Comparison of ENCODE assay signal across 22 cellular contexts in genomic region chr15:52080031-52080430, GRCh38. TPM values are rescaled to one million over a fixed set of nuclear protein-coding genes. Genes with fewer than 3 reads are reported as not detected.
DNase-seq lines count a peak whose midpoint lies in the region; TF ChIP-seq lines count a peak whose summit lies in the region.
"Had no signal": no experiment of that assay in that cellular context is flagged by ENCODE, and none has a peak within 500 bp of the region (broad histone marks: within the 10 kb centered on the region; RNA-seq: fewer than 3 reads in every experiment).

No MANE protein-coding gene starts in this region.

- peaks cover 46% of the 10 kb centered on the region for H3K4me1 Mint-ChIP-seq in MCF 10A (ENCODE audit: insufficient read depth, unreplicated experiment)
- peaks cover 21% of the 10 kb centered on the region for H3K4me1 Mint-ChIP-seq in activated naive CD4-positive, alpha-beta T cell treated with anti-CD3 and anti-CD28 coated beads, Interleukin-2, amount 10 ng/mL, durations not matched to agents 7 days and 5 days

- H3K36me3 ChIP-seq in breast epithelium = no peaks in the 10 kb centered on the region
- no peaks in the 10 kb centered on the region for H3K36me3 ChIP-seq in PC-9 (ENCODE audit: low read depth)
- H3K36me3 ChIP-seq: sigmoid colon had no signal

- H2AFZ ChIP-seq in PC-9 = no peak overlapping the region

- H3K9me2 ChIP-seq in PC-9 (ENCODE audit: insufficient read depth) = no peaks in the 10 kb centered on the region

- H3K36me3 Mint-ChIP-seq in MCF 10A (ENCODE audit: insufficient read depth, unreplicated experiment) = peaks cover 8% of the 10 kb centered on the region
- no peaks in the 10 kb centered on the region for H3K36me3 Mint-ChIP-seq in activated naive CD4-positive, alpha-beta T cell treated with anti-CD3 and anti-CD28 coated beads, Interleukin-2, amount 10 ng/mL, durations not matched to agents 7 days and 5 days
- H3K36me3 Mint-ChIP-seq: activated naive CD4-positive, alpha-beta T cell treated with anti-CD3 and anti-CD28 coated beads, Interleukin-2, amount 50 U/mL, for 24 hours; CD4-positive, CD25-positive, alpha-beta regulatory T cell; naive B cell; T-cell had no signal

- H3K9me3 ChIP-seq in breast epithelium = no peaks in the 10 kb centered on the region
- H3K9me3 ChIP-seq in PC-9 (ENCODE audit: insufficient read depth, low read depth) = no peaks in the 10 kb centered on the region
- H3K9me3 ChIP-seq: sigmoid colon had no signal

- H3K27ac Mint-ChIP-seq in MCF 10A (ENCODE audit: low read depth, unreplicated experiment) = peak overlapping the region; percentile 96
- no peak overlapping the region for H3K27ac Mint-ChIP-seq in activated naive CD4-positive, alpha-beta T cell treated with anti-CD3 and anti-CD28 coated beads, Interleukin-2, amount 10 ng/mL, durations not matched to agents 7 days and 5 days
- H3K27ac Mint-ChIP-seq: activated naive CD4-positive, alpha-beta T cell treated with anti-CD3 and anti-CD28 coated beads, Interleukin-2, amount 50 U/mL, for 24 hours; stimulated activated naive CD8-positive, alpha-beta T cell treated with anti-CD3 and anti-CD28 coated beads, Interleukin-15, Interleukin-2, amounts not matched to agents 100 ng/mL and 50 ng/mL, for 24 hours; T-cell had no signal

- no peak for TF ChIP-seq POLR2A in breast epithelium (IDR thresholded peaks at IDR 0.05)

- TF ChIP-seq CTCF in MCF 10A (IDR thresholded peaks at IDR 0.05; ENCODE audit: unreplicated experiment) (no peak), breast epithelium (IDR thresholded peaks at IDR 0.05) (no peak), PC-9 (conservative IDR thresholded peaks at IDR 0.05) (no peak), fibroblast of pulmonary artery (IDR thresholded peaks at IDR 0.05; ENCODE audit: low read length, missing control alignments) (no peak)

- CTCF ChIA-PET in MCF 10A (lab: Yijun Ruan, JAX) = interaction anchor here (0.5 to 4.8 kb wide), 21 partner anchors 11 to 536 kb away, joined by 3 to 77 read pairs (median 3); no protein-coding TSS in a partner anchor
- CTCF ChIA-PET in PC-9 (lab: Charles Lee) = interaction anchor here (0.6 to 0.8 kb wide), 2 partner anchors 25 to 59 kb away, joined by 4 to 5 read pairs; no protein-coding TSS in a partner anchor
- CTCF ChIA-PET in activated naive CD4-positive, alpha-beta T cell treated with anti-CD3 and anti-CD28 coated beads, Interleukin-2, amount 10 ng/mL, durations not matched to agents 7 days and 5 days (lab: Charles Lee) = interaction anchor here (1.3 to 4.6 kb wide), 9 partner anchors 9 to 129 kb away, joined by 3 to 39 read pairs (median 7); no protein-coding TSS in a partner anchor

- no peaks in the 10 kb centered on the region for H4K20me1 ChIP-seq in PC-9 (ENCODE audit: insufficient read depth)

- H3K4me3 Mint-ChIP-seq in MCF 10A (ENCODE audit: unreplicated experiment) = no peak overlapping the region
- H3K4me3 Mint-ChIP-seq in activated naive CD4-positive, alpha-beta T cell treated with anti-CD3 and anti-CD28 coated beads, Interleukin-2, amount 10 ng/mL, durations not matched to agents 7 days and 5 days = no peak overlapping the region
- H3K4me3 Mint-ChIP-seq: activated naive CD4-positive, alpha-beta T cell treated with anti-CD3 and anti-CD28 coated beads, Interleukin-2, amount 50 U/mL, for 24 hours; CD4-positive, CD25-positive, alpha-beta regulatory T cell; naive B cell; stimulated activated naive CD8-positive, alpha-beta T cell treated with anti-CD3 and anti-CD28 coated beads, Interleukin-15, Interleukin-2, amounts not matched to agents 100 ng/mL and 50 ng/mL, for 24 hours; T-cell had no signal

- H3K27me3 Mint-ChIP-seq in MCF 10A (ENCODE audit: insufficient read depth, unreplicated experiment) = no peaks in the 10 kb centered on the region
- no peaks in the 10 kb centered on the region for H3K27me3 Mint-ChIP-seq in activated naive CD4-positive, alpha-beta T cell treated with anti-CD3 and anti-CD28 coated beads, Interleukin-2, amount 10 ng/mL, durations not matched to agents 7 days and 5 days
- H3K27me3 Mint-ChIP-seq: activated naive CD4-positive, alpha-beta T cell treated with anti-CD3 and anti-CD28 coated beads, Interleukin-2, amount 50 U/mL, for 24 hours; stimulated activated naive CD8-positive, alpha-beta T cell treated with anti-CD3 and anti-CD28 coated beads, Interleukin-15, Interleukin-2, amounts not matched to agents 100 ng/mL and 50 ng/mL, for 24 hours; T-cell had no signal

- no peaks in the 10 kb centered on the region for H3F3A ChIP-seq in PC-9 (ENCODE audit: insufficient read depth, low read depth)

- H3K27me3 ChIP-seq in breast epithelium = no peaks in the 10 kb centered on the region
- H3K27me3 ChIP-seq in PC-9 (ENCODE audit: insufficient read depth, low read depth) = no peaks in the 10 kb centered on the region
- H3K27me3 ChIP-seq: sigmoid colon had no signal

- no peak overlapping the region for H3K4me2 ChIP-seq in PC-9

- intact Hi-C loops in MCF 10A (cut with micrococcal nuclease) = no loop called here
- intact Hi-C loops in breast epithelium (cut with DNase I; ENCODE audit: low total_unique reads) = no loop called here
- intact Hi-C loops in PC-9 (cut with micrococcal nuclease; ENCODE audit: unreplicated experiment) = no loop called here

- H3K27ac ChIP-seq in breast epithelium (no peak overlapping the region), PC-9 (no peak overlapping the region)
- H3K27ac ChIP-seq: sigmoid colon had no signal

- no TSS peak for BruUV-seq in MCF 10A (replicated peaks; lab: Mats Ljungman, UMichigan)
- BruUV-seq in PC-9 (replicated peaks; lab: Mats Ljungman, UMichigan) = no TSS peak

- no peaks in the 10 kb centered on the region for H3K79me2 ChIP-seq in PC-9 (ENCODE audit: low read depth)

- H3K9me3 Mint-ChIP-seq in MCF 10A (ENCODE audit: unreplicated experiment) = no peaks in the 10 kb centered on the region
- no peaks in the 10 kb centered on the region for H3K9me3 Mint-ChIP-seq in activated naive CD4-positive, alpha-beta T cell treated with anti-CD3 and anti-CD28 coated beads, Interleukin-2, amount 10 ng/mL, durations not matched to agents 7 days and 5 days
- H3K9me3 Mint-ChIP-seq: activated naive CD4-positive, alpha-beta T cell treated with anti-CD3 and anti-CD28 coated beads, Interleukin-2, amount 50 U/mL, for 24 hours; CD4-positive, CD25-positive, alpha-beta regulatory T cell; naive B cell; stimulated activated naive CD8-positive, alpha-beta T cell treated with anti-CD3 and anti-CD28 coated beads, Interleukin-15, Interleukin-2, amounts not matched to agents 100 ng/mL and 50 ng/mL, for 24 hours; T-cell had no signal

- DNase-seq in MCF 10A (ENCODE audit: unreplicated experiment) (peak; percentile 84), breast epithelium (ENCODE audit: low spot score in 2 of 2) (no peak), PC-9 (peak; percentile 63 to 73), fibroblast of pulmonary artery (ENCODE audit: low read depth) (peak; percentile 31), HK-2 (ENCODE audit: unreplicated experiment) (no peak), NCI-H1048 (lab: John Stamatoyannopoulos, UW) (no peak)
- DNase-seq in activated T-cell treated with anti-CD3 and anti-CD28 coated beads, Interleukin-2, amount 50 U/mL, for 1 hour = no peak
- no peak for DNase-seq in activated naive CD4-positive, alpha-beta T cell treated with anti-CD3 and anti-CD28 coated beads, Interleukin-2, amount 10 ng/mL, durations not matched to agents 7 days and 5 days
- DNase-seq: activated CD4-positive, alpha-beta T cell treated with anti-CD3 and anti-CD28 coated beads, Interleukin-2, amount 50 U/mL, for 48 hours; CD4-positive, CD25-positive, alpha-beta regulatory T cell; dermis blood vessel endothelial cell; erythroblast; naive B cell; NCI-H2171; sigmoid colon; T-cell; trophoblast cell had no signal

- H3K4me3 ChIP-seq in breast epithelium = no peak overlapping the region
- no peak overlapping the region for H3K4me3 ChIP-seq in PC-9
- no peak overlapping the region for H3K4me3 ChIP-seq in fibroblast of pulmonary artery (replicated peaks; ENCODE audit: low read depth, low read length)
- H3K4me3 ChIP-seq: lung, sigmoid colon had no signal

- POLR2A ChIA-PET in MCF 10A (lab: Yijun Ruan, JAX) (interaction anchor here (0.6 to 20.7 kb wide), 14 partner anchors 9 to 487 kb away, joined by 3 to 546 read pairs (median 4); partner anchors contain the start of genes LEO1 and MAPK6), PC-9 (lab: Charles Lee; ENCODE audit: unreplicated experiment) (interaction anchor here (0.6 kb wide), 1 partner anchor 235 kb away, joined by 16 read pairs; no protein-coding TSS in a partner anchor)

- no peaks in the 10 kb centered on the region for H3K4me1 ChIP-seq in breast epithelium
- H3K4me1 ChIP-seq in PC-9 (replicated peaks; ENCODE audit: insufficient read depth) = peaks cover 9% of the 10 kb centered on the region; the same call in 1 of the 2 replicates

RNA-seq across cellular contexts. Expression of gene BCL2L10, which starts 32.5 kb away (rescaled TPM):
- total RNA-seq in MCF 10A (2022) (0.42 TPM in 1 of 2 replicates, not detected in the other), breast epithelium (1 to 10 TPM in 1 of 3 donors, under 1 TPM in 2; 0.59 to 2.3 (median 0.64) TPM), PC-9 (2021) (0.43 and 0.48 TPM in 2 replicates)
- total RNA-seq: H1, osteocyte had no signal

Comparison
In these comparisons a context has a peak if more than half of its experiments do, and no peak if none do; other contexts are left out.
1. DNase-seq: peak in MCF 10A (single experiment), PC-9 (2 of 2) and fibroblast of pulmonary artery (single experiment); none in breast epithelium (0 of 2), HK-2 (single experiment), activated T-cell treated with anti-CD3 and anti-CD28 coated beads, Interleukin-2, amount 50 U/mL, for 1 hour (single experiment), NCI-H1048 (single experiment) and activated naive CD4-positive, alpha-beta T cell treated with anti-CD3 and anti-CD28 coated beads, Interleukin-2, amount 10 ng/mL, durations not matched to agents 7 days and 5 days (single experiment).